9 cellular contexts compared by ENCODE assay signal in the genomic region with DNA sequence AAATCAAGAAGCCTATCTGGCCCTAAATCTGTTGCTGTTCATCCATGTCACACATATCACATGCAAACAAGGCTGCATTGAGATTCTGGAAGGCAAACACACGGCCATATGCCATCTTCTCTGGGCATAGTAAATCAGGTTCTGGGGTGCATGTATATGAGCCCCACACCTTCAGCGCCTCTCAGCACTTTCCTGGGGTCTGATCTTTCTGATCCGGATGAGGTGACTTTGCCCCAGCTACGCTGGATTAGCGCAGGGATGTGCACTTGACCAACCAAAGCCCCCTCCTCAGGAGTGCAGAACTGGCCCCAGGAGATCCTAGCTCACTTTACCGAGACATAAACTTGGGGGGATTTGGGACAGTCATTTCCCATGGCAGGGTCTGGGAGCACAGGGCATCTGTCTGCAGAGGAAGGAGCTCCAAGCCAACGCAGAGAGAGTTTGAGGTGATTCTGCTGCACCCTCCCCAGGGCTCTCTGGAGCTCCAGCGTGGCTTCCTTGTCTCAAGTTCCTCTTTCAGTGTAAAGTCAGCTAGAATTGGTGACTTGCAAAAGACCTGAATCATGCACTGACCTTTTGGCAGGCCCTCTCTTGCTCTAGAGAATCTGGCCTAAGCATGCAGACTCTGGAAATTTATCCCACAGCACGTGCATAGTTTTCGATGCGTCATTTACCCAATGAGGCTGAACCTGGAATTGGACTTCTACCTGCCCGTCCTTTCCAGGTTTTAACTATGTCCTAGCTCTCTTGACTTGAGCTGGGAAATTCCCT.
DNase-seq lines count a peak whose midpoint lies in the region; ATAC-seq lines count a peak whose summit lies in the region.
"Had no signal": no experiment of that assay in that cellular context is flagged by ENCODE, and none has a peak within 500 bp of the region (broad histone marks: within the 10 kb centered on the region; RNA-seq: fewer than 3 reads in every experiment).

No MANE protein-coding gene starts in this region.

- H3K4me3 Mint-ChIP-seq in activated naive CD4-positive, alpha-beta T cell treated with anti-CD3 and anti-CD28 coated beads, Interleukin-2, amount 10 ng/mL, durations not matched to agents 7 days and 5 days: no peak overlapping the region

- ATAC-seq in GM19455 (IDR thresholded peaks at IDR 0.05; ENCODE audit: unreplicated experiment): no peak

- CTCF ChIA-PET in activated naive CD4-positive, alpha-beta T cell treated with anti-CD3 and anti-CD28 coated beads, Interleukin-2, amount 10 ng/mL, durations not matched to agents 7 days and 5 days (lab: Charles Lee): interaction anchor here (0.6 to 2.9 kb wide), 7 partner anchors 10 to 225 kb away, joined by 3 to 17 read pairs (median 3); no protein-coding TSS in a partner anchor

- peaks cover 5% of the 10 kb centered on the region for H3K36me3 Mint-ChIP-seq in activated naive CD4-positive, alpha-beta T cell treated with anti-CD3 and anti-CD28 coated beads, Interleukin-2, amount 10 ng/mL, durations not matched to agents 7 days and 5 days

- DNase-seq in activated naive CD4-positive, alpha-beta T cell treated with anti-CD3 and anti-CD28 coated beads, Interleukin-2, amount 10 ng/mL, durations not matched to agents 7 days and 5 days: peak; percentile 24
- no peak for DNase-seq in activated naive CD4-positive, alpha-beta T cell (lab: John Stamatoyannopoulos, UW)
- peak; percentile 92 to 98 for DNase-seq in NOMO-1 (lab: John Stamatoyannopoulos, UW; ENCODE audit: unreplicated experiment in 2 of 2)
- DNase-seq in NCI-H2196 treated with DMSO at 0.1 percent for 48 hours (lab: John Stamatoyannopoulos, UW; ENCODE audit: unreplicated experiment): no peak
- no peak for DNase-seq in DMS 273 treated with DMSO at 0.1 percent for 48 hours (lab: John Stamatoyannopoulos, UW)

- no peak overlapping the region for H3K4me3 ChIP-seq in mucosa of stomach (ENCODE audit: low read length)
- H3K4me3 ChIP-seq: ovary had no signal

- H3K4me1 Mint-ChIP-seq in activated naive CD4-positive, alpha-beta T cell treated with anti-CD3 and anti-CD28 coated beads, Interleukin-2, amount 10 ng/mL, durations not matched to agents 7 days and 5 days: peaks cover 88% of the 10 kb centered on the region

- H3K27ac Mint-ChIP-seq in activated naive CD4-positive, alpha-beta T cell treated with anti-CD3 and anti-CD28 coated beads, Interleukin-2, amount 10 ng/mL, durations not matched to agents 7 days and 5 days: peak overlapping the region; percentile 96

- H3K9ac ChIP-seq in mucosa of stomach (ENCODE audit: low read length): peak overlapping the region; percentile 73

- H3K9me3 ChIP-seq in mucosa of stomach (ENCODE audit: control insufficient read depth, low read length): no peaks in the 10 kb centered on the region
- H3K9me3 ChIP-seq: ovary had no signal

- peak overlapping the region; percentile 8 for H3K27ac ChIP-seq in cingulate gyrus (ENCODE audit: low read depth, low read length)
- H3K27ac ChIP-seq: ovary had no signal

- H3K9me3 Mint-ChIP-seq in activated naive CD4-positive, alpha-beta T cell treated with anti-CD3 and anti-CD28 coated beads, Interleukin-2, amount 10 ng/mL, durations not matched to agents 7 days and 5 days: no peaks in the 10 kb centered on the region

- no peaks in the 10 kb centered on the region for H3K36me3 ChIP-seq in mucosa of stomach (ENCODE audit: control insufficient read depth, insufficient read depth, low read length)
- H3K36me3 ChIP-seq: ovary had no signal

- H3K27me3 Mint-ChIP-seq in activated naive CD4-positive, alpha-beta T cell treated with anti-CD3 and anti-CD28 coated beads, Interleukin-2, amount 10 ng/mL, durations not matched to agents 7 days and 5 days: peaks cover 27% of the 10 kb centered on the region

- peaks cover 50% of the 10 kb centered on the region for H3K4me1 ChIP-seq in mucosa of stomach (ENCODE audit: control insufficient read depth, insufficient read depth, low read length)

- no peaks in the 10 kb centered on the region for H3K27me3 ChIP-seq in mucosa of stomach (ENCODE audit: control insufficient read depth, insufficient read depth, low read length)
- H3K27me3 ChIP-seq: ovary had no signal

Comparison
In these comparisons a context has a peak if more than half of its experiments do, and no peak if none do; other contexts are left out.
1. DNase-seq: peak in activated naive CD4-positive, alpha-beta T cell treated with anti-CD3 and anti-CD28 coated beads, Interleukin-2, amount 10 ng/mL, durations not matched to agents 7 days and 5 days (single experiment) and NOMO-1 (2 of 2); none in activated naive CD4-positive, alpha-beta T cell (0 of 4), NCI-H2196 treated with DMSO at 0.1 percent for 48 hours (single experiment) and DMS 273 treated with DMSO at 0.1 percent for 48 hours (single experiment).